Comparison of ENCODE assay signal across 28 cellular contexts in genomic region chr12:25853696-25854095, GRCh38.
"Had no signal": no experiment of that assay in that cellular context is flagged by ENCODE, and none has a peak within 500 bp of the region (broad histone marks: within the 10 kb centered on the region; RNA-seq: fewer than 3 reads in every experiment).

No MANE protein-coding gene starts in this region.

- H3K4me3 Mint-ChIP-seq: dendritic cell treated with granulocyte-macrophage colony-stimulating factor and Interleukin-4, amounts not matched to agents 40 ng/mL and 50 ng/mL, for 4 days; nephron; stimulated activated memory B cell treated with anti-CD40 and anti-IgM and Interleukin-4, amounts not matched to agents 10 μg/mL and 1 μg/mL and 100 μg/mL, for 72 hours; type B pancreatic cell had no signal

- H3K9me3 Mint-ChIP-seq: dendritic cell treated with granulocyte-macrophage colony-stimulating factor and Interleukin-4, amounts not matched to agents 40 ng/mL and 50 ng/mL, for 4 days; nephron; stimulated activated memory B cell treated with anti-CD40 and anti-IgM and Interleukin-4, amounts not matched to agents 10 μg/mL and 1 μg/mL and 100 μg/mL, for 72 hours; type B pancreatic cell had no signal

- H3K4me1 ChIP-seq: colonic mucosa, esophagus squamous epithelium, heart right ventricle, left ventricle myocardium inferior, lower lobe of right lung, psoas muscle, spleen, testis, tibial artery had no signal

- H3K9me3 ChIP-seq: colonic mucosa, esophagus squamous epithelium, heart right ventricle, left ventricle myocardium inferior, lower lobe of right lung, ovary, psoas muscle, spleen, testis, tibial artery had no signal

- H3K27me3 Mint-ChIP-seq: dendritic cell treated with granulocyte-macrophage colony-stimulating factor and Interleukin-4, amounts not matched to agents 40 ng/mL and 50 ng/mL, for 4 days; type B pancreatic cell had no signal

- H3K27ac Mint-ChIP-seq: dendritic cell treated with granulocyte-macrophage colony-stimulating factor and Interleukin-4, amounts not matched to agents 40 ng/mL and 50 ng/mL, for 4 days; nephron; stimulated activated memory B cell treated with anti-CD40 and anti-IgM and Interleukin-4, amounts not matched to agents 10 μg/mL and 1 μg/mL and 100 μg/mL, for 72 hours; type B pancreatic cell had no signal

- DNase-seq: colonic mucosa; effector memory CD4-positive, alpha-beta T cell; erythroblast; esophagus squamous epithelium; foreskin melanocyte; glutamatergic neuron; heart right ventricle; hippocampal formation; left cardiac atrium; left ventricle myocardium inferior; lower lobe of right lung; nucleus accumbens; ovary; posterior cingulate gyrus; psoas muscle; right cardiac atrium; spleen; stimulated activated CD4-positive, alpha-beta T cell treated with anti-CD3 and anti-CD28 coated beads, Interleukin-4, amount 100 ng/mL, for 4 hours; stimulated activated naive CD8-positive, alpha-beta T cell treated with anti-CD3 and anti-CD28 coated beads, Interleukin-15, Interleukin-2, amounts not matched to agents 100 U/mL and 50 U/mL, for 24 hours; substantia nigra; testis; tibial artery had no signal

- H3K27ac ChIP-seq: colonic mucosa, esophagus squamous epithelium, heart right ventricle, left ventricle myocardium inferior, lower lobe of right lung, ovary, psoas muscle, skin epidermis, spleen, testis, tibial artery had no signal

- H3K36me3 ChIP-seq: colonic mucosa, esophagus squamous epithelium, heart right ventricle, left ventricle myocardium inferior, lower lobe of right lung, ovary, spleen, tibial artery had no signal

- ATAC-seq: heart right ventricle; left cardiac atrium; lower lobe of right lung; psoas muscle; right cardiac atrium; stimulated activated memory B cell treated with anti-CD40 and anti-IgM and Interleukin-4, amounts not matched to agents 10 μg/mL and 1 μg/mL and 100 μg/mL, for 72 hours; stimulated activated naive CD8-positive, alpha-beta T cell treated with anti-CD3 and anti-CD28 coated beads, Interleukin-15, Interleukin-2, amounts not matched to agents 100 U/mL and 50 U/mL, for 24 hours had no signal

- H3K36me3 Mint-ChIP-seq: stimulated activated memory B cell treated with anti-CD40 and anti-IgM and Interleukin-4, amounts not matched to agents 10 μg/mL and 1 μg/mL and 100 μg/mL, for 72 hours; type B pancreatic cell had no signal

- FAIRE-seq: islet of Langerhans had no signal

- H3K4me3 ChIP-seq: colonic mucosa, esophagus squamous epithelium, heart right ventricle, left ventricle myocardium inferior, lower lobe of right lung, ovary, psoas muscle, skin epidermis, spleen, testis, tibial artery had no signal

- H3K27me3 ChIP-seq: colonic mucosa, esophagus squamous epithelium, heart right ventricle, ovary, testis, tibial artery had no signal

- H3K4me1 Mint-ChIP-seq: nephron; stimulated activated memory B cell treated with anti-CD40 and anti-IgM and Interleukin-4, amounts not matched to agents 10 μg/mL and 1 μg/mL and 100 μg/mL, for 72 hours had no signal
